8 cellular contexts compared by ENCODE assay signal in genomic region chr2:229431331-229431954, GRCh38.
DNase-seq lines count a peak whose midpoint lies in the region; ATAC-seq and TF ChIP-seq lines count a peak whose summit lies in the region.

No MANE protein-coding gene starts in this region.

- H3F3A ChIP-seq in OCI-LY1 (ENCODE audit: insufficient read depth, low read length) = no peaks in the 10 kb centered on the region

- H3K36me3 ChIP-seq in OCI-LY1 (ENCODE audit: insufficient read depth, low read length) = no peaks in the 10 kb centered on the region

- no peak overlapping the region for H2AFZ ChIP-seq in OCI-LY1 (ENCODE audit: low read length)

- H3K79me2 ChIP-seq in OCI-LY1 (ENCODE audit: insufficient read depth, low read length) = no peaks in the 10 kb centered on the region

- no peaks in the 10 kb centered on the region for H3K9me2 ChIP-seq in OCI-LY1 (ENCODE audit: low read depth, low read length)

- intact Hi-C loops in Right ventricle myocardium superior (cut with DNase I) = loop anchor here (5.0 kb wide), 1 partner anchor 156 kb away; no protein-coding TSS in a partner anchor
- intact Hi-C loops in Right ventricle myocardium inferior (cut with DNase I) = loop anchor here (2.0 kb wide), 1 partner anchor 155 kb away; no protein-coding TSS in a partner anchor

- no peaks in the 10 kb centered on the region for H3K9me3 ChIP-seq in OCI-LY1 (ENCODE audit: low read length)

- TF ChIP-seq CTCF in OCI-LY1 (IDR thresholded peaks at IDR 0.05; ENCODE audit: low read length) (peak; percentile 56), epithelial cell of esophagus (IDR thresholded peaks at IDR 0.05; ENCODE audit: insufficient read depth, low read depth, low read length, missing control alignments) (peak; percentile 42)

- H3K27ac ChIP-seq in OCI-LY1 (ENCODE audit: low read depth, low read length, poor library complexity, severe bottlenecking) = no peak overlapping the region

- DNase-seq in Right ventricle myocardium superior (no peak), Right ventricle myocardium inferior (ENCODE audit: missing footprints) (no peak), epithelial cell of esophagus (ENCODE audit: low read depth) (peak; percentile 69), pons (ENCODE audit: low spot score) (peak; percentile 87), HuH-7.5 (ENCODE audit: low spot score) (no peak), GM19240 (ENCODE audit: insufficient read length, low spot score) (no peak)

- no peaks in the 10 kb centered on the region for H3K4me1 ChIP-seq in OCI-LY1 (ENCODE audit: insufficient read depth, low read length, severe bottlenecking)

- H3K4me2 ChIP-seq in OCI-LY1 (ENCODE audit: low read length) = no peak overlapping the region

- H3K9ac ChIP-seq in OCI-LY1 (ENCODE audit: low read length) = no peak overlapping the region

- ATAC-seq in Right ventricle myocardium superior (ENCODE audit: poor library complexity) (peak; percentile 38), Right ventricle myocardium inferior (no peak), HG02970 (IDR thresholded peaks at IDR 0.05; ENCODE audit: low FRiP score, unreplicated experiment) (no peak)

- no peak overlapping the region for H3K4me3 ChIP-seq in OCI-LY1 (ENCODE audit: low read depth, low read length, poor library complexity, severe bottlenecking)
- H3K4me3 ChIP-seq in epithelial cell of esophagus (ENCODE audit: low read length) = no peak overlapping the region

- no peaks in the 10 kb centered on the region for H3K27me3 ChIP-seq in OCI-LY1 (ENCODE audit: insufficient read depth, low read length)

- no peaks in the 10 kb centered on the region for H4K20me1 ChIP-seq in OCI-LY1 (ENCODE audit: insufficient read depth, low read length)

Comparison
In these comparisons a context has a peak if more than half of its experiments do, and no peak if none do; other contexts are left out.
1. DNase-seq: peak in epithelial cell of esophagus (single experiment) and pons (single experiment); none in Right ventricle myocardium superior (single experiment), Right ventricle myocardium inferior (single experiment), HuH-7.5 (single experiment) and GM19240 (single experiment).